ENCODE assay signal across 8 cellular contexts in the genomic region with DNA sequence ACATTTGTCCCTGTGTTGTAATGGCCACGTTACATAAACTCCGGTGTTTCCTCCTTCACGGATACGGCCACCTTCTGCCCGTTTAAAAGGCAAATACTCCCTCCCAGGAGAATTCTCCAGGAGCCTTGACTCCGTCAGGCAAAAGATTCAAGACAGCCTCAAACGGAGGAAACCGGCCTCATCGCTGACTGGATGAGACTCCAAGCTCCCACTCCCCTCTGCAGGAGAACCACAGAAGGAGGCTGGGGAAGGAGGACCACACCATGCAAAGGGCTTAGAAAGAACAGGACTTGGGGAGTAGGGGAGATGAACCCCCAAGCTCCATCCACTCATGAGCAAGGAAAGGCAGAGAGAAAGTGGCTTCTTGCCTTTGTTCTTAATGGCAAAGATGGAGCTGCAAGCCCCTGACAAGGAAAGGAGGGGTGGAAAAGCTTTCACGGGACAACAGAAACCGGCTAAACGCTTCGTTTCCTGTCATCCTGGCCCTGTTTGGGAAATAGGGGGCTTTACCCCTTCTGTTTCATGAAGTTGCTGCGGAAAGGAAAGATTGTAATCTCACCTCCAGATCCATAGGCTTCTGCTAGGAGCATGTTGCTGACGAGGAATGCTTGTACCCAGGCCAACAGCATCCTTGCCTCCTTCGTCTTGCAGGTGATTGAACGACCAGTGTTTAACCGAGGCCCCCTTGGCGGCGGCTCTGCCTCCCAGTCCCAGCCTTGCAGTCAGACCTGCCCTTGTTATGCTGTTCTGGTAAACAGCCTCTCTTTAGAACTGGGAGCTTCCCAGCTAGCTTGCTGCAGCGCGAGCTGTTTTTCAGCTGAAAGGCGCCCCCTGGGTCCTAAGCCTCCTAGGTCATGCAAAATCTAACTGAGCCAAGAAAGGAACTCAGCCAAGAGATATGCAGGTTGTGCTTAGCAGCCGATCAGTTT. TPM values are rescaled to one million over a fixed set of nuclear protein-coding genes. Genes with fewer than 3 reads are reported as not detected.
A peak's percentile ranks its signal among the peaks of the same experiment; 100 is the strongest.
DNase-seq lines count a peak whose midpoint lies in the region; ATAC-seq and TF ChIP-seq lines count a peak whose summit lies in the region.

Gene PIK3IP1 (minus strand): TSS at position 773 of the 929 bp plus-strand sequence. CDS start 144 bp downstream, at position 629.

- peaks cover 46 to 53% of the 10 kb centered on the region in 2 donors for H3K4me1 ChIP-seq in naive thymus-derived CD4-positive, alpha-beta T cell (ENCODE audit: control insufficient read depth in 2 of 2, insufficient read depth in 2 of 2, low read length in 2 of 2)

- POLR2A ChIA-PET in naive thymus-derived CD4-positive, alpha-beta T cell (lab: Charles Lee) = interaction anchor here (0.7 to 35.9 kb wide), 41 partner anchors 9 to 1247 kb away, joined by 3 to 2331 read pairs (median 5); partner anchors contain the start of genes DRG1, LIMK2, MORC2 and PATZ1

- no peaks in the 10 kb centered on the region for H3K27me3 ChIP-seq in naive thymus-derived CD4-positive, alpha-beta T cell (ENCODE audit: control insufficient read depth in 2 of 2, insufficient read depth in 2 of 2, low read length in 2 of 2)

- peak; percentile 48 for TF ChIP-seq CTCF in GM12865 (IDR thresholded peaks at IDR 0.05; ENCODE audit: insufficient read depth, low read depth, low read length, missing control alignments)

- peaks cover 0 to 11% (median 0%) of the 10 kb centered on the region in 11 donors for H3K9me3 Mint-ChIP-seq in naive thymus-derived CD4-positive, alpha-beta T cell

- peaks cover 34 to 65% (median 60%) of the 10 kb centered on the region in 7 donors for H3K4me1 Mint-ChIP-seq in naive thymus-derived CD4-positive, alpha-beta T cell

- peak within 1 kb of the TSS; percentile 61 for H3K4me3 ChIP-seq in GM12865 (ENCODE audit: low read depth, low read length)
- peak within 1 kb of the TSS; percentile 100 for H3K4me3 ChIP-seq in naive thymus-derived CD4-positive, alpha-beta T cell (ENCODE audit: low read length)

- DNase-seq in GM12865 (ENCODE audit: low read depth) (peak; percentile 88), LHCN-M2 (ENCODE audit: low read depth) (peak; percentile 75), SHP77 (lab: John Stamatoyannopoulos, UW) (peak; percentile 86 to 90), fibroblast of peridontal ligament (ENCODE audit: extremely low read depth) (peak; percentile 85)
- DNase-seq in activated effector memory CD4-positive, alpha-beta T cell treated with Interleukin-2 at 50 U/mL for 16 hours = peak; percentile 83
- peak; percentile 65 to 93 (median 90) for DNase-seq in naive thymus-derived CD4-positive, alpha-beta T cell
- DNase-seq in stimulated activated CD8-positive, alpha-beta memory T cell treated with anti-CD3 and anti-CD28 coated beads, Interleukin-7, amount 100 ng/mL, for 48 hours (ENCODE audit: extremely low read depth in 1 of 2, low read depth in 1 of 2) = peak; percentile 54 to 75

- ATAC-seq in naive thymus-derived CD4-positive, alpha-beta T cell = peak; percentile 61
- no peak for ATAC-seq in HG03045 (IDR thresholded peaks at IDR 0.05; ENCODE audit: unreplicated experiment)

- H3K9me3 ChIP-seq in naive thymus-derived CD4-positive, alpha-beta T cell (ENCODE audit: control insufficient read depth in 2 of 3, low read length in 3 of 3) = no peaks in the 10 kb centered on the region

- CTCF ChIA-PET in naive thymus-derived CD4-positive, alpha-beta T cell (lab: Charles Lee) = interaction anchor here (0.7 to 6.9 kb wide), 14 partner anchors 9 to 316 kb away, joined by 3 to 73 read pairs (median 4); partner anchors contain the start of genes LIMK2 and PATZ1

- H3K4me3 Mint-ChIP-seq in naive thymus-derived CD4-positive, alpha-beta T cell = peak within 1 kb of the TSS; percentile 92 to 100 (median 98)

- H3K27ac ChIP-seq in naive thymus-derived CD4-positive, alpha-beta T cell (ENCODE audit: low read depth, low read length) = peak within 1 kb of the TSS; percentile 100

- H3K36me3 ChIP-seq in naive thymus-derived CD4-positive, alpha-beta T cell (ENCODE audit: control insufficient read depth in 2 of 3, insufficient read depth in 3 of 3, low read length in 3 of 3) = peaks cover 24 to 40% (median 36%) of the 10 kb centered on the region in 3 experiments

- H3K36me3 Mint-ChIP-seq in naive thymus-derived CD4-positive, alpha-beta T cell = peaks cover 4 to 50% (median 38%) of the 10 kb centered on the region in 5 donors

- H3K27ac Mint-ChIP-seq in naive thymus-derived CD4-positive, alpha-beta T cell = peak within 1 kb of the TSS; percentile 98 to 100 (median 99)

- H3K27me3 Mint-ChIP-seq in naive thymus-derived CD4-positive, alpha-beta T cell = no peaks in the 10 kb centered on the region

- intact Hi-C loops in naive thymus-derived CD4-positive, alpha-beta T cell (cut with micrococcal nuclease) = loop anchor here (1.0 to 10.0 kb wide), 15 partner anchors 13 to 867 kb away; partner anchors contain the start of genes DEPDC5 (in 2 of the 2), DRG1 (in 2 of the 2), PRR14L (in 2 of the 2) and LIMK2 (in 1 of the 2)

RNA-seq across cellular contexts. Expression of gene PIK3IP1, which starts in this region (rescaled TPM):
- 4.2 and 5.4 TPM in 2 replicates for total RNA-seq in LHCN-M2 (2014; rRNA removed)
- 5.6 TPM for polyA plus RNA-seq in LHCN-M2 (2012)
- 100 to 1,000 TPM in 4 of 5 experiments, 10 to 100 TPM in 1; 72.8 to 638 (median 594) TPM for total RNA-seq in naive thymus-derived CD4-positive, alpha-beta T cell
- 100 to 1,000 TPM; 606 to 941 TPM for polyA plus RNA-seq in naive thymus-derived CD4-positive, alpha-beta T cell

Comparison
In these comparisons a context has a peak if more than half of its experiments do, and no peak if none do; other contexts are left out.
1. RNA of gene PIK3IP1 (total RNA-seq): 72.8 to 638 TPM in naive thymus-derived CD4-positive, alpha-beta T cell; 4.2 to 5.4 TPM in LHCN-M2; every median in the first group is over 10 times any median in the second.
2. Peak in every context shown above with its lines, with median percentiles within 50 percentile points of each other: DNase-seq.